8 cellular contexts compared by ENCODE assay signal in the genomic region with DNA sequence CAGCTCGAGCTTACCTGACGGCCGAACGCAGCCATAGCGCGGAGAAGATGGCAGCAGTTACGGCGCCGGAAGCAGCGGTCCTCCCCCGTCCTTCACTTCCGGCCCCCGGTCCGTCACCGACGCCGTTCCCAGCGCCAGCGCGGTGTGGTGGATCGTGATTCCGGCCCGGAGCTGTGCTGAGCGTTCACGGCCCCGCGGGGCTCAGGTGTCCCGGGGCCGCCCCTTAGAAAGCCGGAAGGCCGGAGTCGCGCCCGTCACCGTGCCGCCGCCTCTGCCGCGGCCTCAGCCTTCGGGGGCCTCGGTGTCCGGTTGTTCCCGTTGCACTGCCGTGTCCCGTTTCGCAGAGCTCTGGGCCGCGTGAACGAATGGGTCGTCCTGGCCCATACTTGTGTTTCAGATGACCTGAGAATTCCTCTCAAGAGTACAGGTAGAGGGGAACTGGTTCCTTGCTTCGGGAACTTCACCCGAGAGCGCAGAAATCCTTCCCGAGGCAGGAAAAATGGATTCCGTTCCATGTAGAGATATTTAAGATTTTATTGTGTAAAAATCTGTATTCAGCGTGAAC. TPM values are rescaled to one million over a fixed set of nuclear protein-coding genes. Genes with fewer than 3 reads are reported as not detected.
A peak's percentile ranks its signal among the peaks of the same experiment; 100 is the strongest.
DNase-seq lines count a peak whose midpoint lies in the region; ATAC-seq and TF ChIP-seq lines count a peak whose summit lies in the region.

A gene with protein sequence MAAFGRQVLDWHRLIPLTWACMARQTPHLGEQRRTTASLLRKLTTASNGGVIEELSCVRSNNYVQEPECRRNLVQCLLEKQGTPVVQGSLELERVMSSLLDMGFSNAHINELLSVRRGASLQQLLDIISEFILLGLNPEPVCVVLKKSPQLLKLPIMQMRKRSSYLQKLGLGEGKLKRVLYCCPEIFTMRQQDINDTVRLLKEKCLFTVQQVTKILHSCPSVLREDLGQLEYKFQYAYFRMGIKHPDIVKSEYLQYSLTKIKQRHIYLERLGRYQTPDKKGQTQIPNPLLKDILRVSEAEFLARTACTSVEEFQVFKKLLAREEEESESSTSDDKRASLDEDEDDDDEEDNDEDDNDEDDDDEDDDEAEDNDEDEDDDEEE (minus strand): TSS at position 49 of the 565 bp plus-strand sequence. CDS start 14 bp downstream, at position 35.

- H3K9me3 ChIP-seq in CD4-positive, CD25-positive, alpha-beta regulatory T cell (ENCODE audit: control insufficient read depth in 2 of 2, low read length in 2 of 2): no peaks in the 10 kb centered on the region
- no peaks in the 10 kb centered on the region for H3K9me3 ChIP-seq in lung (ENCODE audit: control insufficient read depth in 2 of 2, insufficient read depth in 1 of 2, low read length in 1 of 2)

- H3K4me1 Mint-ChIP-seq in CD4-positive, CD25-positive, alpha-beta regulatory T cell: peaks cover 28 to 76% (median 51%) of the 10 kb centered on the region in 4 donors

- H3K27me3 ChIP-seq in CD4-positive, CD25-positive, alpha-beta regulatory T cell (ENCODE audit: control insufficient read depth, insufficient read depth, low read length): no peaks in the 10 kb centered on the region
- H3K27me3 ChIP-seq in lung (ENCODE audit: control insufficient read depth, insufficient read depth): no peaks in the 10 kb centered on the region

- H3K4me3 Mint-ChIP-seq in CD4-positive, CD25-positive, alpha-beta regulatory T cell: peak within 1 kb of the TSS; percentile 96 to 98 (median 98)

- peak within 1 kb of the TSS; percentile 97 to 99 (median 98) for H3K27ac Mint-ChIP-seq in CD4-positive, CD25-positive, alpha-beta regulatory T cell

- peaks cover 4% of the 10 kb centered on the region for H3K27me3 Mint-ChIP-seq in CD4-positive, CD25-positive, alpha-beta regulatory T cell

- no peak for TF ChIP-seq CTCF in lung (IDR thresholded peaks at IDR 0.05; ENCODE audit: control extremely low read depth, extremely low read depth)

- peaks cover 21% of the 10 kb centered on the region for H3K36me3 Mint-ChIP-seq in CD4-positive, CD25-positive, alpha-beta regulatory T cell

- H3K4me3 ChIP-seq in CD4-positive, CD25-positive, alpha-beta regulatory T cell (ENCODE audit: low read depth, low read length): peak within 1 kb of the TSS; percentile 97
- peak within 1 kb of the TSS; percentile 99 for H3K4me3 ChIP-seq in lung

- peak; percentile 97 to 98 for ATAC-seq in CD4-positive, CD25-positive, alpha-beta regulatory T cell (ENCODE audit: low read depth in 2 of 2)
- ATAC-seq in GM19395 (IDR thresholded peaks at IDR 0.05; ENCODE audit: unreplicated experiment) (peak; percentile 80), HG03565 (IDR thresholded peaks at IDR 0.05; ENCODE audit: unreplicated experiment) (peak; percentile 75), lung (ENCODE audit: insufficient read depth, low FRiP score) (peak; percentile 96)

- H3K27ac ChIP-seq in CD4-positive, CD25-positive, alpha-beta regulatory T cell (ENCODE audit: insufficient read depth, low read length, poor library complexity, severe bottlenecking): peak within 1 kb of the TSS; percentile 93
- peak within 1 kb of the TSS; percentile 86 to 88 for H3K27ac ChIP-seq in lung (ENCODE audit: low read depth in 1 of 2, low read length in 1 of 2)

- WGBS in lung, 2 donors: 0% methylated on average over 53 to 56 of the region's 56 CpGs

- peaks cover 71% of the 10 kb centered on the region for H3K4me1 ChIP-seq in CD4-positive, CD25-positive, alpha-beta regulatory T cell (ENCODE audit: control insufficient read depth, insufficient read depth, low read length, poor library complexity, severe bottlenecking)
- H3K4me1 ChIP-seq in lung (ENCODE audit: control insufficient read depth in 2 of 2, insufficient read depth in 2 of 2, low read length in 2 of 2): peaks cover 3 to 12% of the 10 kb centered on the region in 2 donors

- no peaks in the 10 kb centered on the region for H3K9me3 Mint-ChIP-seq in CD4-positive, CD25-positive, alpha-beta regulatory T cell

- DNase-seq in CD4-positive, CD25-positive, alpha-beta regulatory T cell: peak; percentile 84 to 94 (median 87)
- DNase-seq in NCI-H774 (lab: John Stamatoyannopoulos, UW) (peak; percentile 90), lung (ENCODE audit: low spot score) (peak; percentile 89)
- peak; percentile 95 for DNase-seq in activated CD8-positive, alpha-beta memory T cell treated with anti-CD3 and anti-CD28 coated beads for 24 hours
- DNase-seq in effector CD4-positive, alpha-beta T cell: peak; percentile 83
- DNase-seq in stimulated activated CD4-positive, alpha-beta T cell treated with anti-CD3 and anti-CD28 coated beads, TNF-alpha, amount 100 ng/mL, for 4 hours (ENCODE audit: low read depth in 3 of 3): peak; percentile 70 to 85 (median 78)

- H3K36me3 ChIP-seq in CD4-positive, CD25-positive, alpha-beta regulatory T cell (ENCODE audit: control insufficient read depth, insufficient read depth, low read length): peaks cover 30% of the 10 kb centered on the region
- peaks cover 0 to 6% of the 10 kb centered on the region in 2 donors for H3K36me3 ChIP-seq in lung (ENCODE audit: control insufficient read depth in 2 of 2, insufficient read depth in 2 of 2, low read length in 2 of 2)

RNA-seq across cellular contexts. Expression of the gene that starts here (rescaled TPM):
- total RNA-seq in CD4-positive, CD25-positive, alpha-beta regulatory T cell: 105 TPM
- polyA plus RNA-seq in CD4-positive, CD25-positive, alpha-beta regulatory T cell: 10 to 100 TPM; 50.0 to 75.7 (median 62.2) TPM
- 10 to 100 TPM; 24.7 to 50.1 TPM for total RNA-seq in lung
- polyA plus RNA-seq in lung: 10 to 100 TPM; 23.5 to 30.3 TPM

Comparison
In these comparisons a context has a peak if more than half of its experiments do, and no peak if none do; other contexts are left out.
1. Peak in every context shown above with its lines: DNase-seq, ATAC-seq, H3K4me3 ChIP-seq and H3K27ac ChIP-seq.